Comparison of ENCODE assay signal across 1 cellular context in the genomic region with DNA sequence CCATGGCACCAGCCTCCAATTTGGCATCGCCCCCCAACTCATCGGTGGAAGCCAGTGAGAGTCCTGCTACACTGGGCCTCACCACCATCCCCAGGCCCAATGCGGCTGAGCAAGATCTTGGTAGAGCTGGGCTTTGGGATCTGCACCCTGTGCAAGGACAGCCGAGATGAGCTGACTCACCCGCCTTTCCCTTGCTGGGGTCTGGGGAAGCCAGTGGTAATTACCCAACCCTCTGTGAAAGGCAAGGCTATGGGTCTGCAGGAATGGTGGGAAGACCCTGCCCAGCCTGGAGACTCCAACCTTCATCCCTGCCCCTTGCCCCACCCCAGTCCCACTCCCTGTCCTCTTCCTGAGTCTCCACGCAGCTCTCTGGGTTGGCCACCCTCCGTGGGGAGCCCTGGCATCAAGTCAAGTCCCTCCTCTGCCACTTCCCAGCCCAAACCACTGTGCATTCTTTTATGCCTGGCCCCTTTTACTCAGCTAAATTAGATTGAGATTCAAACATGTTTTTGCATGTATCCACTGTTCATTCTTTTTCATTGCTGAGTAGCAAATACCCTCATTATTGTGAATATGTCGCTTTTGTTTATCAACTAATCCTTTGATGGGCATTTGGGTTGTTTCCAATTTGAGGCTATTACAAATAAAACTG.
TF ChIP-seq lines count a peak whose summit lies in the region.

No MANE protein-coding gene starts in this region.

TF ChIP-seq in SK-N-SH treated with all-trans-retinoic acid at 6 μM for 48 hours, 23 proteins besides CTCF, POLR2A, EP300 and RAD21:
- TF ChIP-seq ZFP30 (CRISPR knock-in tag; IDR thresholded peaks at IDR 0.05) = no peak
- TF ChIP-seq ISL1 (CRISPR knock-in tag; IDR thresholded peaks at IDR 0.05) = no peak
- TF ChIP-seq TSHZ2 (CRISPR knock-in tag; IDR thresholded peaks at IDR 0.05) = no peak
- no peak for TF ChIP-seq CREB5 (CRISPR knock-in tag; IDR thresholded peaks at IDR 0.05; ENCODE audit: low read depth)
- TF ChIP-seq RARB (CRISPR knock-in tag; IDR thresholded peaks at IDR 0.05) = no peak
- TF ChIP-seq ZC3H10 (CRISPR knock-in tag; IDR thresholded peaks at IDR 0.05) = no peak
TF ChIP-seq in SK-N-SH treated with all-trans-retinoic acid at 6 μM for 48 hours: peak in this region for 0.
